ENCODE assay signal across 8 cellular contexts in genomic region chr10:3197354-3198003, GRCh38.
DNase-seq lines count a peak whose midpoint lies in the region; TF ChIP-seq lines count a peak whose summit lies in the region.

No MANE protein-coding gene starts in this region.

- DNase-seq in GM03348 (ENCODE audit: low spot score) (peak; percentile 94), HEK293T (ENCODE audit: extremely low spot score) (peak; percentile 87), NCI-H1105 treated with DMSO at 0.1 percent for 48 hours (lab: John Stamatoyannopoulos, UW) (peak; percentile 41), astrocyte of the hippocampus (ENCODE audit: low read depth, low spot score) (peak; percentile 97), hippocampal formation (lab: John Stamatoyannopoulos, UW) (peak; percentile 59 to 69), skeletal muscle cell (ENCODE audit: low read depth) (peak; percentile 62), GF-D8 (lab: John Stamatoyannopoulos, UW) (no peak)
- peak; percentile 91 for DNase-seq in T-helper 2 cell treated with Interferon-gamma antibody and Interleukin-4, amounts not matched to agents 5 μg/mL and 100 μg/mL, for 36 hours (ENCODE audit: low spot score)

- H3K27me3 Mint-ChIP-seq in T-helper 2 cell treated with Interferon-gamma antibody and Interleukin-4, amounts not matched to agents 5 μg/mL and 100 μg/mL, for 36 hours (ENCODE audit: low read depth): peaks cover 84% of the 10 kb centered on the region

- H3K36me3 Mint-ChIP-seq in T-helper 2 cell treated with Interferon-gamma antibody and Interleukin-4, amounts not matched to agents 5 μg/mL and 100 μg/mL, for 36 hours (ENCODE audit: low read depth): no peaks in the 10 kb centered on the region

- peak overlapping the region; percentile 0 for H3K27ac Mint-ChIP-seq in T-helper 2 cell treated with Interferon-gamma antibody and Interleukin-4, amounts not matched to agents 5 μg/mL and 100 μg/mL, for 36 hours

- peak overlapping the region; percentile 61 for H3K4me3 Mint-ChIP-seq in T-helper 2 cell treated with Interferon-gamma antibody and Interleukin-4, amounts not matched to agents 5 μg/mL and 100 μg/mL, for 36 hours

- no peaks in the 10 kb centered on the region for H3K9me3 Mint-ChIP-seq in T-helper 2 cell treated with Interferon-gamma antibody and Interleukin-4, amounts not matched to agents 5 μg/mL and 100 μg/mL, for 36 hours

- POLR2A ChIA-PET in HEK293T (lab: Yijun Ruan, JAX): interaction anchor here (0.6 to 3.6 kb wide), 6 partner anchors 25 to 587 kb away, joined by 3 to 18 read pairs (median 4); partner anchors contain the start of gene KLF6

- CTCF ChIA-PET in HEK293T (lab: Yijun Ruan, JAX): interaction anchor here (0.5 to 2.9 kb wide), 10 partner anchors 9 to 1618 kb away, joined by 3 to 16 read pairs (median 4); no protein-coding TSS in a partner anchor

- peak overlapping the region; percentile 24 for H3K4me3 ChIP-seq in skeletal muscle cell (ENCODE audit: low read depth, low read length)

- H3K4me1 Mint-ChIP-seq in T-helper 2 cell treated with Interferon-gamma antibody and Interleukin-4, amounts not matched to agents 5 μg/mL and 100 μg/mL, for 36 hours (ENCODE audit: low read depth): peaks cover 18% of the 10 kb centered on the region

TF ChIP-seq in HEK293T, 16 proteins besides CTCF, POLR2A, EP300 and RAD21:
- peak; percentile 53; the same call in 1 of the 2 replicates for TF ChIP-seq L3MBTL2 (conservative IDR thresholded peaks at IDR 0.05)
- TF ChIP-seq PKNOX1 (IDR thresholded peaks at IDR 0.05): peak; percentile 36; the same call in 1 of the 2 replicates
- no peak for TF ChIP-seq FOXK2 (IDR thresholded peaks at IDR 0.05)
- TF ChIP-seq FOXM1 (IDR thresholded peaks at IDR 0.05; ENCODE audit: borderline replicate concordance): no peak
- no peak for TF ChIP-seq ARNT (IDR thresholded peaks at IDR 0.05)
- no peak for TF ChIP-seq CTBP1 (IDR thresholded peaks at IDR 0.05; ENCODE audit: borderline replicate concordance)
- no peak for TF ChIP-seq FOXA1 (IDR thresholded peaks at IDR 0.05)
